Comparison of ENCODE assay signal across 26 cellular contexts in the genomic region with DNA sequence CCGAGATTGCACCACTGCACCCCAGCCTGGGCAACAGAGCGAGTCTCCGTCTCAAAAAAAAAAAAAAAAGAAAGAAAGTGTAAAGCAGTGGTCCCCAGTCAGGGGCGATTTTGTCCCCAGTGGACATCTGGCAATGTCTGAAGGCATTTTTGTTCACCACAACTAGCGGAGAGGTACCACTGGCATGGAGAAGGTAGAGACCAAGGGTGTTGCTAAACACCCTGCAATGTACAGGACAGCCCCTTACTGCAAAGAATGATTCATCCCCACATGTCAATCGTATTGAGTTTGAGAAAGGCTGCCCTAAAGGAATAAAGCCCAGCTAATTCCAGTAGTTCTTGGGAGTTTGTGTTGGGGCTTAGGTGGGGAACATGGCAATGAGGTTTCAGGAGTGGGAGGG. TPM values are rescaled to one million over a fixed set of nuclear protein-coding genes. Genes with fewer than 3 reads are reported as not detected.
"Had no signal": no experiment of that assay in that cellular context is flagged by ENCODE, and none has a peak within 500 bp of the region (broad histone marks: within the 10 kb centered on the region; RNA-seq: fewer than 3 reads in every experiment).

No MANE protein-coding gene starts in this region.

- H3K27ac ChIP-seq: left lung, lower lobe of right lung, ovary, right atrium auricular region, right lobe of liver, tibial nerve, uterus had no signal

- H3K4me1 ChIP-seq: left lung, lower lobe of right lung, right atrium auricular region, right lobe of liver, tibial nerve, uterus had no signal

- H3K9me3 ChIP-seq: left lung, lower lobe of right lung, ovary, right atrium auricular region, right lobe of liver, tibial nerve, uterus had no signal

- H3K4me2 ChIP-seq: smooth muscle cell had no signal

- H3K36me3 ChIP-seq: left lung, lower lobe of right lung, ovary, right atrium auricular region, right lobe of liver, tibial nerve, uterus had no signal

- H3K4me3 ChIP-seq: left lung, lower lobe of right lung, ovary, right atrium auricular region, right lobe of liver, smooth muscle cell, tibial nerve, uterus had no signal

- DNase-seq: left colon; left lung; lower lobe of right lung; mammary epithelial cell; mesenchymal stem cell; naive thymus-derived CD8-positive, alpha-beta T cell; nucleus accumbens; ovary; stimulated activated CD4-positive, alpha-beta T cell treated with anti-CD3 and anti-CD28 coated beads, Interleukin-1b, Interleukin-23, amount 100 ng/mL, for 48 hours; stimulated activated CD4-positive, alpha-beta T cell treated with anti-CD3 and anti-CD28 coated beads, Interleukin-2, amount 100 ng/mL, for 48 hours; stimulated activated CD4-positive, alpha-beta T cell treated with anti-CD3 and anti-CD28 coated beads, Interleukin-4, amount 100 ng/mL, for 4 hours; stimulated activated CD8-positive, alpha-beta memory T cell treated with anti-CD3 and anti-CD28 coated beads, Interleukin-4, amount 100 ng/mL, for 48 hours; stimulated activated naive CD4-positive, alpha-beta T cell treated with Interleukin-2 at 50 U/mL for 16 hours; stimulated activated naive CD8-positive, alpha-beta T cell treated with anti-CD3 and anti-CD28 coated beads, Interleukin-15, amount 100 ng/mL, for 72 hours; substantia nigra; uterus had no signal

- H3K27me3 ChIP-seq: ovary, right atrium auricular region, right lobe of liver, uterus had no signal

RNA-seq across cellular contexts. Expression of gene CYP4F2, which starts 38.7 kb away (rescaled TPM):
- total RNA-seq: left lung; lower lobe of right lung; naive thymus-derived CD8-positive, alpha-beta T cell; neural crest cell; progenitor cell of endocrine pancreas; pulmonary artery endothelial cell; right atrium auricular region; skeletal muscle tissue; smooth muscle cell; temporal lobe; tibial nerve had no signal

RNA-seq across cellular contexts. Expression of gene OR10H1, which starts 43.7 kb away (rescaled TPM):
- total RNA-seq: lower lobe of right lung; mammary epithelial cell; mucosa of gallbladder; naive thymus-derived CD8-positive, alpha-beta T cell; neural crest cell; ovary; progenitor cell of endocrine pancreas; pulmonary artery endothelial cell; right atrium auricular region; right lobe of liver; skeletal muscle tissue; smooth muscle cell; temporal lobe; tibial nerve; uterus had no signal
